In genomic region chr5:77492653-77493000, GRCh38 we compare ENCODE assay signal across 8 cellular contexts. TPM values are rescaled to one million over a fixed set of nuclear protein-coding genes. Genes with fewer than 3 reads are reported as not detected.
A peak's percentile ranks its signal among the peaks of the same experiment; 100 is the strongest.
DNase-seq lines count a peak whose midpoint lies in the region; TF ChIP-seq lines count a peak whose summit lies in the region.

No MANE protein-coding gene starts in this region.

- peak overlapping the region; percentile 85 for H3K27ac Mint-ChIP-seq in activated CD4-positive, alpha-beta T cell treated with anti-CD3 and anti-CD28 coated beads, Interleukin-2, amount 10 ng/mL, durations not matched to agents 7 days and 5 days
- H3K27ac Mint-ChIP-seq in endodermal cell, result no peak overlapping the region

- no peaks in the 10 kb centered on the region; the same call in 1 of the 2 replicates for H3K9me3 ChIP-seq in MG63
- H3K9me3 ChIP-seq in endodermal cell (ENCODE audit: control insufficient read depth, low read length), result no peaks in the 10 kb centered on the region
- H3K9me3 ChIP-seq in prostate gland, result no peaks in the 10 kb centered on the region

- TF ChIP-seq CTCF in endodermal cell (conservative IDR thresholded peaks at IDR 0.05), result no peak
- TF ChIP-seq CTCF in prostate gland (IDR thresholded peaks at IDR 0.05), result no peak

- H3K9me3 Mint-ChIP-seq in activated CD4-positive, alpha-beta T cell treated with anti-CD3 and anti-CD28 coated beads, Interleukin-2, amount 10 ng/mL, durations not matched to agents 7 days and 5 days, result no peaks in the 10 kb centered on the region
- H3K9me3 Mint-ChIP-seq in endodermal cell, result no peaks in the 10 kb centered on the region

- H3K4me3 Mint-ChIP-seq in activated CD4-positive, alpha-beta T cell treated with anti-CD3 and anti-CD28 coated beads, Interleukin-2, amount 10 ng/mL, durations not matched to agents 7 days and 5 days, result peak overlapping the region; percentile 78
- peak overlapping the region; percentile 80 for H3K4me3 Mint-ChIP-seq in endodermal cell

- H3K36me3 Mint-ChIP-seq in activated CD4-positive, alpha-beta T cell treated with anti-CD3 and anti-CD28 coated beads, Interleukin-2, amount 10 ng/mL, durations not matched to agents 7 days and 5 days (ENCODE audit: low read depth), result peaks cover 3% of the 10 kb centered on the region
- peaks cover 3% of the 10 kb centered on the region for H3K36me3 Mint-ChIP-seq in endodermal cell (ENCODE audit: low read depth)

- intact Hi-C loops in prostate gland (cut with DNase I), result loop anchor here (1.0 to 10.0 kb wide), 4 partner anchors 348 to 628 kb away; partner anchors contain the start of gene AGGF1

- H3K4me1 ChIP-seq in endodermal cell (ENCODE audit: control insufficient read depth, insufficient read depth, low read length), result peaks cover 2% of the 10 kb centered on the region
- peaks cover 5% of the 10 kb centered on the region for H3K4me1 ChIP-seq in prostate gland (replicated peaks)

- CTCF ChIA-PET in activated CD4-positive, alpha-beta T cell treated with anti-CD3 and anti-CD28 coated beads, Interleukin-2, amount 10 ng/mL, durations not matched to agents 7 days and 5 days (lab: Charles Lee), result interaction anchor here (0.8 to 2.9 kb wide), 11 partner anchors 9 to 404 kb away, joined by 3 to 15 read pairs (median 3); no protein-coding TSS in a partner anchor

- H3K27me3 Mint-ChIP-seq in activated CD4-positive, alpha-beta T cell treated with anti-CD3 and anti-CD28 coated beads, Interleukin-2, amount 10 ng/mL, durations not matched to agents 7 days and 5 days, result peaks cover 25% of the 10 kb centered on the region
- peaks cover 41% of the 10 kb centered on the region for H3K27me3 Mint-ChIP-seq in endodermal cell (ENCODE audit: insufficient read depth)

- 20 to 40% methylated on average over 2 to 4 of the region's 4 CpGs for WGBS in endodermal cell (ENCODE audit: insufficient coverage in 1 of 2, insufficient read length in 1 of 2), 2 experiments
- 37% methylated on average over 4 of the region's 4 CpGs for WGBS in prostate gland

- POLR2A ChIA-PET in activated CD4-positive, alpha-beta T cell treated with anti-CD3 and anti-CD28 coated beads, Interleukin-2, amount 10 ng/mL, durations not matched to agents 7 days and 5 days (lab: Charles Lee), result no interaction called here

- TF ChIP-seq POLR2A in prostate gland (IDR thresholded peaks at IDR 0.05), result no peak

- H3K27ac ChIP-seq in endodermal cell (ENCODE audit: low read depth, low read length) (no peak overlapping the region), prostate gland (peak overlapping the region; percentile 88 to 95)

- H3K36me3 ChIP-seq in MG63 (peaks cover 7% of the 10 kb centered on the region), endodermal cell (ENCODE audit: control insufficient read depth, insufficient read depth, low read length) (peaks cover 6% of the 10 kb centered on the region), prostate gland (no peaks in the 10 kb centered on the region)

- H3K4me3 ChIP-seq in MG63 (peak overlapping the region; percentile 82; the same call in 1 of the 2 replicates), endodermal cell (ENCODE audit: low read length) (peak overlapping the region; percentile 97), prostate gland (peak overlapping the region; percentile 58 to 80)

- H3K9ac ChIP-seq in endodermal cell (ENCODE audit: extremely low read depth, low read length, poor library complexity, severe bottlenecking), result no peak overlapping the region

- no peak for DNase-seq in activated CD4-positive, alpha-beta T cell treated with anti-CD3 and anti-CD28 coated beads, Interleukin-2, amount 10 ng/mL, durations not matched to agents 7 days and 5 days
- DNase-seq in activated CD4-positive, alpha-beta T cell treated with anti-CD3 and anti-CD28 coated beads, Interleukin-2, amount 50 U/mL, for 1 hour, result no peak
- DNase-seq in MG63, result no peak
- DNase-seq in endodermal cell, result no peak
- DNase-seq in prostate gland (ENCODE audit: low spot score), result no peak
- DNase-seq in NCI-H1092 (lab: John Stamatoyannopoulos, UW), result no peak
- DNase-seq in C1 segment of cervical spinal cord (lab: John Stamatoyannopoulos, UW), result no peak
- DNase-seq in NCI-H1694 (lab: John Stamatoyannopoulos, UW), result no peak

- no peaks in the 10 kb centered on the region; the same call in 1 of the 2 replicates for H3K27me3 ChIP-seq in MG63
- peaks cover 38% of the 10 kb centered on the region for H3K27me3 ChIP-seq in endodermal cell (ENCODE audit: control insufficient read depth, insufficient read depth, low read length, poor library complexity, severe bottlenecking)
- H3K27me3 ChIP-seq in prostate gland (replicated peaks; ENCODE audit: insufficient read depth), result no peaks in the 10 kb centered on the region

- peaks cover 27% of the 10 kb centered on the region for H3K4me1 Mint-ChIP-seq in activated CD4-positive, alpha-beta T cell treated with anti-CD3 and anti-CD28 coated beads, Interleukin-2, amount 10 ng/mL, durations not matched to agents 7 days and 5 days
- peaks cover 10% of the 10 kb centered on the region for H3K4me1 Mint-ChIP-seq in endodermal cell

RNA-seq across cellular contexts. Expression of gene WDR41, which starts 0.5 kb away (rescaled TPM):
- 10 to 100 TPM; 15.3 to 18.0 TPM for total RNA-seq in activated CD4-positive, alpha-beta T cell treated with anti-CD3 and anti-CD28 coated beads, Interleukin-2, amount 10 ng/mL, durations not matched to agents 7 days and 5 days
- 83.0 and 296 TPM in 2 replicates for total RNA-seq in MG63 (2014; rRNA removed; shearing (Covaris generic); ENCODE audit: low replicate concordance)
- total RNA-seq in endodermal cell (10 to 100 TPM; 61.6 to 80.9 TPM), prostate gland (10 to 100 TPM; 28.8 to 76.1 TPM)
- 49.5 TPM for polyA plus RNA-seq in endodermal cell (2013, experiment 1 of 2)
- polyA plus RNA-seq in endodermal cell (2013, experiment 2 of 2), result 51.2 TPM
